In the genomic region with DNA sequence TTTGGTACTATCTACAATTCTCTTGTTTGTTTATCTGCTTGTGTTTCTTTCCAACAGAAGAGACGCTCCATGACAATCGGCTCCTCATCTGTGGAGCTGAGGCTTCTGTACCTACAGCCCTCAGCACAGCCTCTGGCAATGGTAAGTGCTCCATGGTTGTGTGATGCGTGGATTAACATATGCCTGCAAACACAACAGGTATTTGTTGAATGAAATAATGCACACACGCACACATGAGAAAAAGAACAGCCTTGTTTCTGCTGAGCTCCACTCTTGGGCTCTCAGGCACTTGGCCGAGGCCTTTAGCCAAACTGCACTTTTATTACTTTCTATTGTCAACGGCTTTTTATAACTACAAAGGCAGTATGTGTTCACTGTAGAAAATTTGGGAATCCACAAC, we compare ENCODE assay signal across 17 cellular contexts.
A peak's percentile ranks its signal among the peaks of the same experiment; 100 is the strongest.
DNase-seq lines count a peak whose midpoint lies in the region; ATAC-seq and TF ChIP-seq lines count a peak whose summit lies in the region.
"Had no signal": no experiment of that assay in that cellular context is flagged by ENCODE, and none has a peak within 500 bp of the region (broad histone marks: within the 10 kb centered on the region; RNA-seq: fewer than 3 reads in every experiment).

No MANE protein-coding gene starts in this region.

- no peaks in the 10 kb centered on the region for H3K27me3 Mint-ChIP-seq in endothelial cell (ENCODE audit: unreplicated experiment)
- H3K27me3 Mint-ChIP-seq in activated naive CD8-positive, alpha-beta T cell treated with anti-CD3 and anti-CD28 coated beads, Interleukin-2, amount 50 U/mL, for 24 hours = peaks cover 4% of the 10 kb centered on the region
- H3K27me3 Mint-ChIP-seq in activated naive CD4-positive, alpha-beta T cell treated with anti-CD3 and anti-CD28 coated beads, Interleukin-2, amount 10 ng/mL, durations not matched to agents 7 days and 5 days = peaks cover 19% of the 10 kb centered on the region

- H3K4me1 ChIP-seq in trophoblast cell (ENCODE audit: control insufficient read depth in 1 of 2, insufficient read depth in 2 of 2, low read length in 2 of 2) (no peaks in the 10 kb centered on the region), Peyer's patch (peaks cover 0 to 8% (median 0%) of the 10 kb centered on the region in 4 donors)

- no peak overlapping the region for H3K4me3 Mint-ChIP-seq in endothelial cell (ENCODE audit: unreplicated experiment)
- H3K4me3 Mint-ChIP-seq in activated naive CD8-positive, alpha-beta T cell treated with anti-CD3 and anti-CD28 coated beads, Interleukin-2, amount 50 U/mL, for 24 hours = no peak overlapping the region
- H3K4me3 Mint-ChIP-seq in activated naive CD4-positive, alpha-beta T cell treated with anti-CD3 and anti-CD28 coated beads, Interleukin-2, amount 10 ng/mL, durations not matched to agents 7 days and 5 days = no peak overlapping the region

- no peaks in the 10 kb centered on the region for H3K36me3 Mint-ChIP-seq in endothelial cell (ENCODE audit: low read depth, unreplicated experiment)
- H3K36me3 Mint-ChIP-seq in activated naive CD8-positive, alpha-beta T cell treated with anti-CD3 and anti-CD28 coated beads, Interleukin-2, amount 50 U/mL, for 24 hours (ENCODE audit: low read depth) = no peaks in the 10 kb centered on the region
- H3K36me3 Mint-ChIP-seq in activated naive CD4-positive, alpha-beta T cell treated with anti-CD3 and anti-CD28 coated beads, Interleukin-2, amount 10 ng/mL, durations not matched to agents 7 days and 5 days = no peaks in the 10 kb centered on the region

- H4K12ac ChIP-seq in trophoblast cell (ENCODE audit: low read depth, low read length) = no peak overlapping the region

- H3K4ac ChIP-seq in trophoblast cell (ENCODE audit: low read depth, low read length) = no peak overlapping the region

- H3K27ac ChIP-seq in trophoblast cell (ENCODE audit: low read depth, low read length) = no peak overlapping the region
- H3K27ac ChIP-seq in Peyer's patch = no peak overlapping the region
- H3K27ac ChIP-seq: BLaER1 treated with 17β-estradiol and CSF1 and Interleukin-3, amounts not matched to agents 10 nM and 100 nM had no signal

- H3K4me1 Mint-ChIP-seq in endothelial cell (ENCODE audit: unreplicated experiment) = peaks cover 50% of the 10 kb centered on the region
- H3K4me1 Mint-ChIP-seq in activated naive CD8-positive, alpha-beta T cell treated with anti-CD3 and anti-CD28 coated beads, Interleukin-2, amount 50 U/mL, for 24 hours = peaks cover 8% of the 10 kb centered on the region
- no peaks in the 10 kb centered on the region for H3K4me1 Mint-ChIP-seq in activated naive CD4-positive, alpha-beta T cell treated with anti-CD3 and anti-CD28 coated beads, Interleukin-2, amount 10 ng/mL, durations not matched to agents 7 days and 5 days

- H3K18ac ChIP-seq in trophoblast cell (ENCODE audit: low read length) = peak overlapping the region; percentile 44

- no peaks in the 10 kb centered on the region for H3K79me1 ChIP-seq in trophoblast cell (ENCODE audit: low read length)

- no peaks in the 10 kb centered on the region for H3K9me3 Mint-ChIP-seq in endothelial cell (ENCODE audit: unreplicated experiment)
- no peaks in the 10 kb centered on the region for H3K9me3 Mint-ChIP-seq in activated naive CD8-positive, alpha-beta T cell treated with anti-CD3 and anti-CD28 coated beads, Interleukin-2, amount 50 U/mL, for 24 hours
- H3K9me3 Mint-ChIP-seq in activated naive CD4-positive, alpha-beta T cell treated with anti-CD3 and anti-CD28 coated beads, Interleukin-2, amount 10 ng/mL, durations not matched to agents 7 days and 5 days = no peaks in the 10 kb centered on the region

- H4K8ac ChIP-seq in trophoblast cell (ENCODE audit: low read depth, low read length) = no peak overlapping the region

- TF ChIP-seq CTCF in endothelial cell (IDR thresholded peaks at IDR 0.05; ENCODE audit: unreplicated experiment) (no peak), Peyer's patch (IDR thresholded peaks at IDR 0.05) (no peak)

- H2AFZ ChIP-seq in trophoblast cell (ENCODE audit: insufficient read depth, low read length, poor library complexity) = no peak overlapping the region

- H3K14ac ChIP-seq in trophoblast cell (ENCODE audit: low read length) = no peak overlapping the region

- CTCF ChIA-PET in activated naive CD4-positive, alpha-beta T cell treated with anti-CD3 and anti-CD28 coated beads, Interleukin-2, amount 10 ng/mL, durations not matched to agents 7 days and 5 days (lab: Charles Lee) = no interaction called here

- no CpG with 5 or more reads among the region's 6 CpGs for WGBS in trophoblast cell (ENCODE audit: extremely low coverage, insufficient coverage, insufficient read length)

- H3K4me3 ChIP-seq in trophoblast cell (ENCODE audit: low read depth, low read length) (no peak overlapping the region), Peyer's patch (no peak overlapping the region)
- H3K4me3 ChIP-seq: BLaER1 treated with 17β-estradiol and CSF1 and Interleukin-3, amounts not matched to agents 10 nM and 100 nM had no signal

- no peaks in the 10 kb centered on the region for H3K9me3 ChIP-seq in trophoblast cell (ENCODE audit: insufficient read depth, low read depth, low read length)
- no peaks in the 10 kb centered on the region for H3K9me3 ChIP-seq in Peyer's patch

- H4K91ac ChIP-seq in trophoblast cell (ENCODE audit: low read depth, low read length) = no peak overlapping the region

- DNase-seq in ELF-1 (ENCODE audit: low read depth, low spot score) (peak; percentile 31), NCI-H526 treated with DMSO at 0.1 percent for 48 hours (lab: John Stamatoyannopoulos, UW) (peak; percentile 33), endothelial cell (ENCODE audit: low spot score) (no peak), trophoblast cell (no peak), mucosa of gallbladder (ENCODE audit: low spot score) (no peak), Peyer's patch (no peak)
- no peak for DNase-seq in activated naive CD8-positive, alpha-beta T cell treated with anti-CD3 and anti-CD28 coated beads, Interleukin-2, amount 50 U/mL, for 24 hours
- no peak for DNase-seq in activated naive CD4-positive, alpha-beta T cell treated with anti-CD3 and anti-CD28 coated beads, Interleukin-2, amount 10 ng/mL, durations not matched to agents 7 days and 5 days
- DNase-seq: H7, MV-4-11, NCI-H1417 treated with DMSO at 0.1 percent for 48 hours, NCI-H1930, NCI-H2171 treated with DMSO at 0.1 percent for 48 hours, NCI-H510A, Right ventricle myocardium superior had no signal

- H3K9ac ChIP-seq in trophoblast cell (ENCODE audit: low read length) = no peak overlapping the region
- H3K9ac ChIP-seq: BLaER1 treated with 17β-estradiol and CSF1 and Interleukin-3, amounts not matched to agents 10 nM and 100 nM had no signal

- no peak overlapping the region for H3K23ac ChIP-seq in trophoblast cell (ENCODE audit: low read length)

- peak overlapping the region; percentile 6 for H3K27ac Mint-ChIP-seq in endothelial cell (ENCODE audit: unreplicated experiment)
- no peak overlapping the region for H3K27ac Mint-ChIP-seq in activated naive CD8-positive, alpha-beta T cell treated with anti-CD3 and anti-CD28 coated beads, Interleukin-2, amount 50 U/mL, for 24 hours
- no peak overlapping the region for H3K27ac Mint-ChIP-seq in activated naive CD4-positive, alpha-beta T cell treated with anti-CD3 and anti-CD28 coated beads, Interleukin-2, amount 10 ng/mL, durations not matched to agents 7 days and 5 days

- no peak overlapping the region for H2BK120ac ChIP-seq in trophoblast cell (ENCODE audit: insufficient read depth, low read length, poor library complexity)

- peaks cover 0 to 2% of the 10 kb centered on the region in 2 experiments for H3K36me3 ChIP-seq in trophoblast cell (ENCODE audit: control insufficient read depth in 1 of 2, insufficient read depth in 2 of 2, low read length in 2 of 2)
- no peaks in the 10 kb centered on the region for H3K36me3 ChIP-seq in Peyer's patch
- H3K36me3 ChIP-seq: BLaER1 treated with 17β-estradiol and CSF1 and Interleukin-3, amounts not matched to agents 10 nM and 100 nM had no signal

- H3K4me2 ChIP-seq in trophoblast cell (ENCODE audit: low read length) = no peak overlapping the region

- H3K79me2 ChIP-seq in trophoblast cell (ENCODE audit: control insufficient read depth, insufficient read depth, low read length, poor library complexity) = no peaks in the 10 kb centered on the region

- no peaks in the 10 kb centered on the region for H3K27me3 ChIP-seq in trophoblast cell (ENCODE audit: insufficient read depth, low read length)
- H3K27me3 ChIP-seq in Peyer's patch = no peaks in the 10 kb centered on the region
- H3K27me3 ChIP-seq: BLaER1 treated with 17β-estradiol and CSF1 and Interleukin-3, amounts not matched to agents 10 nM and 100 nM had no signal

- no peak overlapping the region for H2BK5ac ChIP-seq in trophoblast cell (ENCODE audit: low read depth, low read length, poor library complexity)

- no peak overlapping the region for H2AK5ac ChIP-seq in trophoblast cell (ENCODE audit: low read length)

- no peak overlapping the region for H2BK12ac ChIP-seq in trophoblast cell (ENCODE audit: low read length)

- TF ChIP-seq POLR2A in Peyer's patch (IDR thresholded peaks at IDR 0.05) = no peak

- no peak for ATAC-seq in activated naive CD8-positive, alpha-beta T cell treated with anti-CD3 and anti-CD28 coated beads, Interleukin-2, amount 50 U/mL, for 24 hours
- ATAC-seq: SK-N-SH treated with all-trans-retinoic acid at 6 μM for 48 hours had no signal

Comparison
In these comparisons a context has a peak if more than half of its experiments do, and no peak if none do; other contexts are left out.
1. DNase-seq: peak in ELF-1 (single experiment) and NCI-H526 treated with DMSO at 0.1 percent for 48 hours (single experiment); none in endothelial cell (single experiment), trophoblast cell (0 of 2), mucosa of gallbladder (single experiment), activated naive CD8-positive, alpha-beta T cell treated with anti-CD3 and anti-CD28 coated beads, Interleukin-2, amount 50 U/mL, for 24 hours (single experiment), activated naive CD4-positive, alpha-beta T cell treated with anti-CD3 and anti-CD28 coated beads, Interleukin-2, amount 10 ng/mL, durations not matched to agents 7 days and 5 days (single experiment) and Peyer's patch (0 of 3).